Comparison of ENCODE assay signal across 8 cellular contexts in genomic region chr10:108911814-108912541, GRCh38.
DNase-seq lines count a peak whose midpoint lies in the region; ATAC-seq and TF ChIP-seq lines count a peak whose summit lies in the region.

No MANE protein-coding gene starts in this region.

- no peak for TF ChIP-seq EP300 in transverse colon (IDR thresholded peaks at IDR 0.05; ENCODE audit: low read depth)

- peak; percentile 72 for DNase-seq in AG08395 (ENCODE audit: low spot score)
- DNase-seq in HuH-7.5 (ENCODE audit: low spot score): peak; percentile 43
- peak; percentile 74 for DNase-seq in choroid plexus epithelial cell (ENCODE audit: low read depth)
- peak; percentile 37 to 90 for DNase-seq in lower leg skin (ENCODE audit: low spot score in 2 of 2)
- peak; percentile 47 for DNase-seq in transverse colon
- DNase-seq in NAMALWA (ENCODE audit: low spot score): no peak
- DNase-seq in GOT3 (lab: John Stamatoyannopoulos, UW): no peak

- H3K27me3 ChIP-seq in transverse colon: peaks cover 12% of the 10 kb centered on the region

- in situ Hi-C loops in transverse colon (cut with MboI; ENCODE audit: low pct_ligation_motif_present in 1 of 4, low pct_unique_long_range_greater_than_20kb in 1 of 4, low sequenced_read_pairs in 3 of 4): no loop called here

- peak; percentile 72 for TF ChIP-seq CTCF in choroid plexus epithelial cell (conservative IDR thresholded peaks at IDR 0.05; ENCODE audit: low read depth, low read length)
- TF ChIP-seq CTCF in lower leg skin (IDR thresholded peaks at IDR 0.05): no peak
- peak; percentile 11 to 39 (median 29) for TF ChIP-seq CTCF in transverse colon (IDR thresholded peaks at IDR 0.05)

- TF ChIP-seq POLR2A in lower leg skin (IDR thresholded peaks at IDR 0.05) (no peak), transverse colon (IDR thresholded peaks at IDR 0.05) (no peak)

- no peaks in the 10 kb centered on the region for H3K9me3 ChIP-seq in transverse colon

- H3K4me1 ChIP-seq in transverse colon: peaks cover 0 to 10% (median 2%) of the 10 kb centered on the region in 4 donors

- 2 to 4% methylated on average over 39 to 47 of the region's 47 CpGs for WGBS in lower leg skin, 2 donors
- 3 to 6% methylated on average over 7 to 37 of the region's 47 CpGs for WGBS in transverse colon (ENCODE audit: low coverage in 1 of 2), 2 donors

- intact Hi-C loops in lower leg skin (cut with DNase I; ENCODE audit: low total_unique reads) (no loop called here), transverse colon (cut with DNase I; ENCODE audit: low total_unique reads) (no loop called here)

- ATAC-seq in GM19438 (IDR thresholded peaks at IDR 0.05; ENCODE audit: low read depth, unreplicated experiment): peak; percentile 83

- H3K4me3 ChIP-seq in choroid plexus epithelial cell (ENCODE audit: low read depth, low read length) (peak overlapping the region; percentile 64), lower leg skin (ENCODE audit: low read depth, poor library complexity, severe bottlenecking) (peak overlapping the region; percentile 1), transverse colon (peak overlapping the region in 3 of 4 donors; percentile 27 to 42 (median 33))

- H3K36me3 ChIP-seq in transverse colon: no peaks in the 10 kb centered on the region

- H3K27ac ChIP-seq in transverse colon: no peak overlapping the region

Comparison
In these comparisons a context has a peak if more than half of its experiments do, and no peak if none do; other contexts are left out.
1. DNase-seq: peak in AG08395 (single experiment), HuH-7.5 (single experiment), choroid plexus epithelial cell (single experiment), lower leg skin (2 of 2) and transverse colon (single experiment); none in NAMALWA (single experiment) and GOT3 (single experiment).
2. H3K4me3 ChIP-seq: peak in every context shown above with its lines; median percentile 64 in choroid plexus epithelial cell; 33 in transverse colon; 1 in lower leg skin.
3. CTCF ChIP-seq: peak in choroid plexus epithelial cell (single experiment) and transverse colon (5 of 5); none in lower leg skin (0 of 3).